1 cellular context compared by ENCODE assay signal in genomic region chr12:95998611-95999300, GRCh38.
TF ChIP-seq lines count a peak whose summit lies in the region.

No MANE protein-coding gene starts in this region.

TF ChIP-seq in HepG2, 621 proteins besides CTCF, POLR2A, EP300 and RAD21 (continues in another document):
- TF ChIP-seq ZIK1 (CRISPR knock-in tag; IDR thresholded peaks at IDR 0.05; ENCODE audit: borderline replicate concordance, low read depth) = no peak
- no peak for TF ChIP-seq CHD2 (IDR thresholded peaks at IDR 0.05; ENCODE audit: low read depth, low read length)
- TF ChIP-seq STAG1 (CRISPR knock-in tag; IDR thresholded peaks at IDR 0.05) = peak; percentile 94
- TF ChIP-seq ZNF260 (CRISPR knock-in tag; IDR thresholded peaks at IDR 0.05; ENCODE audit: borderline replicate concordance, low read depth) = no peak
- no peak for TF ChIP-seq ZNF570 (CRISPR knock-in tag; IDR thresholded peaks at IDR 0.05; ENCODE audit: borderline replicate concordance)
- TF ChIP-seq RARG (CRISPR knock-in tag; IDR thresholded peaks at IDR 0.05; ENCODE audit: low read depth) = no peak
- TF ChIP-seq SOX5 (CRISPR knock-in tag; IDR thresholded peaks at IDR 0.05; ENCODE audit: borderline replicate concordance) = 0 out of 2 replicates have a peak, but pooled peaks have one; percentile 4
- peak; percentile 57; the same call in 1 of the 2 replicates for TF ChIP-seq ZMYM4 (CRISPR knock-in tag; IDR thresholded peaks at IDR 0.05)
- peak; percentile 94 for TF ChIP-seq SMC3 (IDR thresholded peaks at IDR 0.05; ENCODE audit: low read length)
- TF ChIP-seq PAXIP1 (CRISPR knock-in tag; conservative IDR thresholded peaks at IDR 0.05) = no peak
- peak; percentile 49; the same call in 1 of the 2 replicates for TF ChIP-seq ZNF770 (CRISPR knock-in tag; IDR thresholded peaks at IDR 0.05)
- no peak for TF ChIP-seq FOXP1 (IDR thresholded peaks at IDR 0.05)
- TF ChIP-seq FOXP1 (CRISPR knock-in tag; IDR thresholded peaks at IDR 0.05) = no peak
- no peak for TF ChIP-seq IRF1 (CRISPR knock-in tag; IDR thresholded peaks at IDR 0.05; ENCODE audit: low read depth)
- 0 out of 3 replicates have a peak, but pooled peaks have one; percentile 23 for TF ChIP-seq MXI1 (IDR thresholded peaks at IDR 0.05; ENCODE audit: borderline replicate concordance, low read depth, low read length)
- no peak for TF ChIP-seq ZNF768 (CRISPR knock-in tag; IDR thresholded peaks at IDR 0.05)
- 0 out of 2 replicates have a peak, but pooled peaks have one; percentile 31 for TF ChIP-seq REPIN1 (CRISPR knock-in tag; IDR thresholded peaks at IDR 0.05; ENCODE audit: borderline replicate concordance, low read depth)
- TF ChIP-seq HES4 (CRISPR knock-in tag; IDR thresholded peaks at IDR 0.05; ENCODE audit: borderline replicate concordance) = no peak
- TF ChIP-seq MED8 (CRISPR knock-in tag; IDR thresholded peaks at IDR 0.05; ENCODE audit: insufficient replicate concordance) = no peak
- no peak for TF ChIP-seq SOX6 (IDR thresholded peaks at IDR 0.05)
- no peak for TF ChIP-seq SOX6 (CRISPR knock-in tag; IDR thresholded peaks at IDR 0.05)
- TF ChIP-seq ZUFSP (CRISPR knock-in tag; IDR thresholded peaks at IDR 0.05; ENCODE audit: borderline replicate concordance) = no peak
- TF ChIP-seq ERF (CRISPR knock-in tag; IDR thresholded peaks at IDR 0.05) = 0 out of 2 replicates have a peak, but pooled peaks have one; percentile 29
- TF ChIP-seq PRMT3 (CRISPR knock-in tag; IDR thresholded peaks at IDR 0.05; ENCODE audit: borderline replicate concordance, low read depth) = no peak
- TF ChIP-seq THAP11 (CRISPR knock-in tag; IDR thresholded peaks at IDR 0.05) = no peak
- TF ChIP-seq NAIF1 (CRISPR knock-in tag; IDR thresholded peaks at IDR 0.05; ENCODE audit: borderline replicate concordance) = no peak
- TF ChIP-seq REL (CRISPR knock-in tag; conservative IDR thresholded peaks at IDR 0.05) = no peak
- TF ChIP-seq SRSF4 (IDR thresholded peaks at IDR 0.05; ENCODE audit: low read depth, low read length, poor library complexity, severe bottlenecking) = no peak
- no peak for TF ChIP-seq ZNF746 (CRISPR knock-in tag; IDR thresholded peaks at IDR 0.05)
- no peak for TF ChIP-seq ZNF549 (CRISPR knock-in tag; IDR thresholded peaks at IDR 0.05)
- no peak for TF ChIP-seq TBX2 (CRISPR knock-in tag; IDR thresholded peaks at IDR 0.05; ENCODE audit: borderline replicate concordance)
- TF ChIP-seq FOXO1 (CRISPR knock-in tag; IDR thresholded peaks at IDR 0.05) = no peak
- no peak for TF ChIP-seq HOXD1 (CRISPR knock-in tag; IDR thresholded peaks at IDR 0.05)
- no peak for TF ChIP-seq FOXA1 (IDR thresholded peaks at IDR 0.05)
- peak; percentile 83 for TF ChIP-seq FOXA1 (CRISPR knock-in tag; IDR thresholded peaks at IDR 0.05)
- 0 out of 2 replicates have a peak, but pooled peaks have one; percentile 26 for TF ChIP-seq GATAD2A (CRISPR knock-in tag; IDR thresholded peaks at IDR 0.05)
- peak; percentile 77 for TF ChIP-seq FOXA3 (CRISPR knock-in tag; IDR thresholded peaks at IDR 0.05)
- TF ChIP-seq IKZF4 (CRISPR knock-in tag; IDR thresholded peaks at IDR 0.05; ENCODE audit: borderline replicate concordance, low read depth, not compliant biosample characterization) = no peak
- TF ChIP-seq ZBTB3 (CRISPR knock-in tag; IDR thresholded peaks at IDR 0.05; ENCODE audit: borderline replicate concordance, low read depth) = no peak
- TF ChIP-seq NFATC3 (CRISPR knock-in tag; IDR thresholded peaks at IDR 0.05) = no peak
- TF ChIP-seq FUBP1 (CRISPR knock-in tag; IDR thresholded peaks at IDR 0.05; ENCODE audit: borderline replicate concordance) = no peak
- TF ChIP-seq ZBTB44 (CRISPR knock-in tag; IDR thresholded peaks at IDR 0.05) = no peak
- TF ChIP-seq RARA (CRISPR knock-in tag; IDR thresholded peaks at IDR 0.05) = 0 out of 2 replicates have a peak, but pooled peaks have one; percentile 13
- TF ChIP-seq HDAC1 (CRISPR knock-in tag; IDR thresholded peaks at IDR 0.05) = no peak
- TF ChIP-seq TFDP1 (CRISPR knock-in tag; IDR thresholded peaks at IDR 0.05; ENCODE audit: borderline replicate concordance) = no peak
- TF ChIP-seq ZNF687 (CRISPR knock-in tag; IDR thresholded peaks at IDR 0.05) = no peak
- no peak for TF ChIP-seq TCF7 (IDR thresholded peaks at IDR 0.05; ENCODE audit: low read depth)
- no peak for TF ChIP-seq IRF9 (CRISPR knock-in tag; IDR thresholded peaks at IDR 0.05; ENCODE audit: borderline replicate concordance)
- TF ChIP-seq ZNF432 (CRISPR knock-in tag; IDR thresholded peaks at IDR 0.05; ENCODE audit: borderline replicate concordance) = no peak
